15 cellular contexts compared by ENCODE assay signal in genomic region chr17:35773674-35774425, GRCh38. TPM values are rescaled to one million over a fixed set of nuclear protein-coding genes. Genes with fewer than 3 reads are reported as not detected.
DNase-seq lines count a peak whose midpoint lies in the region; ATAC-seq and TF ChIP-seq lines count a peak whose summit lies in the region.
"Had no signal": no experiment of that assay in that cellular context is flagged by ENCODE, and none has a peak within 500 bp of the region (broad histone marks: within the 10 kb centered on the region; RNA-seq: fewer than 3 reads in every experiment).

No MANE protein-coding gene starts in this region.

- H3K27ac ChIP-seq in breast epithelium: no peak overlapping the region
- H3K27ac ChIP-seq in esophagus squamous epithelium: peak overlapping the region; percentile 70 to 86 (median 82)
- peak overlapping the region; percentile 13 for H3K27ac ChIP-seq in neuronal stem cell (replicated peaks; ENCODE audit: low read length)
- peak overlapping the region; percentile 54 to 82 (median 74) for H3K27ac ChIP-seq in upper lobe of left lung

- peaks cover 28% of the 10 kb centered on the region for H3K36me3 Mint-ChIP-seq in MCF 10A (ENCODE audit: insufficient read depth, unreplicated experiment)

- no peak overlapping the region for H3K23ac ChIP-seq in neuronal stem cell (ENCODE audit: low read depth, low read length, poor library complexity)

- no peak overlapping the region for H2BK120ac ChIP-seq in neuronal stem cell (ENCODE audit: low read depth, low read length)

- peak overlapping the region; percentile 80 for H3K27ac Mint-ChIP-seq in MCF 10A (ENCODE audit: low read depth, unreplicated experiment)
- H3K27ac Mint-ChIP-seq: activated naive CD8-positive, alpha-beta T cell treated with anti-CD3 and anti-CD28 coated beads, Interleukin-2, amount 50 U/mL, for 24 hours had no signal

- H3K14ac ChIP-seq in neuronal stem cell (ENCODE audit: low read length): peak overlapping the region; percentile 47

- no peaks in the 10 kb centered on the region for H3K4me1 ChIP-seq in breast epithelium
- H3K4me1 ChIP-seq in esophagus squamous epithelium: peaks cover 20 to 65% (median 56%) of the 10 kb centered on the region in 3 donors
- peaks cover 10 to 26% of the 10 kb centered on the region in 2 donors for H3K4me1 ChIP-seq in neuronal stem cell (ENCODE audit: control insufficient read depth in 2 of 2, insufficient read depth in 1 of 2, low read depth in 1 of 2, low read length in 2 of 2)
- H3K4me1 ChIP-seq in upper lobe of left lung: peaks cover 36 to 54% (median 51%) of the 10 kb centered on the region in 4 donors

- peak overlapping the region; percentile 80 for H2AFZ ChIP-seq in neuronal stem cell (ENCODE audit: low read length)

- DNase-seq in MCF 10A (ENCODE audit: unreplicated experiment): no peak
- DNase-seq in breast epithelium (ENCODE audit: low spot score in 2 of 2): no peak
- no peak for DNase-seq in esophagus squamous epithelium (lab: John Stamatoyannopoulos, UW)
- no peak for DNase-seq in neuronal stem cell (ENCODE audit: low spot score)
- peak in 1 of 2 donors; percentile 84 for DNase-seq in upper lobe of left lung
- no peak for DNase-seq in activated CD4-positive, alpha-beta T cell treated with anti-CD3 and anti-CD28 coated beads for 4 hours
- no peak for DNase-seq in GM19238 (ENCODE audit: insufficient read length, low spot score)
- DNase-seq: 8988T; activated CD4-positive, CD25-positive, alpha-beta regulatory T cell; activated naive CD8-positive, alpha-beta T cell treated with anti-CD3 and anti-CD28 coated beads, Interleukin-2, amount 50 U/mL, for 24 hours; GF-D8; NCI-H2171 treated with DMSO at 0.1 percent for 48 hours; stimulated activated naive CD8-positive, alpha-beta T cell treated with anti-CD3 and anti-CD28 coated beads, Interleukin-15, Interleukin-2, amounts not matched to agents 100 U/mL and 50 U/mL, for 24 hours had no signal

- ATAC-seq in upper lobe of left lung (ENCODE audit: low FRiP score in 2 of 2) (peak in 1 of 2 donors; percentile 79), HG03565 (IDR thresholded peaks at IDR 0.05; ENCODE audit: unreplicated experiment) (no peak)
- ATAC-seq: activated naive CD8-positive, alpha-beta T cell treated with anti-CD3 and anti-CD28 coated beads, Interleukin-2, amount 50 U/mL, for 24 hours; stimulated activated naive CD8-positive, alpha-beta T cell treated with anti-CD3 and anti-CD28 coated beads, Interleukin-15, Interleukin-2, amounts not matched to agents 100 U/mL and 50 U/mL, for 24 hours had no signal

- H4K91ac ChIP-seq in neuronal stem cell (ENCODE audit: low read depth, low read length, poor library complexity): no peak overlapping the region

- H3K4me2 ChIP-seq in neuronal stem cell (ENCODE audit: insufficient read depth, low read length, poor library complexity, severe bottlenecking): no peak overlapping the region

- no peak overlapping the region for H2BK5ac ChIP-seq in neuronal stem cell (ENCODE audit: low read length)

- intact Hi-C loops in MCF 10A (cut with micrococcal nuclease): no loop called here
- intact Hi-C loops in breast epithelium (cut with DNase I; ENCODE audit: low total_unique reads): no loop called here
- intact Hi-C loops in esophagus squamous epithelium (cut with DNase I): no loop called here

- no peaks in the 10 kb centered on the region for H3K27me3 Mint-ChIP-seq in MCF 10A (ENCODE audit: insufficient read depth, unreplicated experiment)

- H2BK12ac ChIP-seq in neuronal stem cell (ENCODE audit: low read length): no peak overlapping the region

- H3K36me3 ChIP-seq in breast epithelium: no peaks in the 10 kb centered on the region
- H3K36me3 ChIP-seq in esophagus squamous epithelium: peaks cover 0 to 28% (median 0%) of the 10 kb centered on the region in 3 donors
- no peaks in the 10 kb centered on the region for H3K36me3 ChIP-seq in neuronal stem cell (replicated peaks in 1 of 2; ENCODE audit: control insufficient read depth in 2 of 2, insufficient read depth in 2 of 2, low read length in 2 of 2)
- no peaks in the 10 kb centered on the region for H3K36me3 ChIP-seq in upper lobe of left lung

- peaks cover 33% of the 10 kb centered on the region for H3K4me1 Mint-ChIP-seq in MCF 10A (ENCODE audit: insufficient read depth, unreplicated experiment)
- H3K4me1 Mint-ChIP-seq: activated naive CD8-positive, alpha-beta T cell treated with anti-CD3 and anti-CD28 coated beads, Interleukin-2, amount 50 U/mL, for 24 hours had no signal

- TF ChIP-seq POLR2A in breast epithelium (IDR thresholded peaks at IDR 0.05) (no peak), esophagus squamous epithelium (IDR thresholded peaks at IDR 0.05) (no peak), upper lobe of left lung (IDR thresholded peaks at IDR 0.05) (no peak)

- H3K4me3 ChIP-seq in breast epithelium: no peak overlapping the region
- no peak overlapping the region for H3K4me3 ChIP-seq in esophagus squamous epithelium
- no peak overlapping the region for H3K4me3 ChIP-seq in neuronal stem cell (ENCODE audit: low read length in 2 of 2)
- H3K4me3 ChIP-seq in upper lobe of left lung: no peak overlapping the region

- no peaks in the 10 kb centered on the region for H3K9me3 Mint-ChIP-seq in MCF 10A (ENCODE audit: unreplicated experiment)
- H3K9me3 Mint-ChIP-seq: activated naive CD8-positive, alpha-beta T cell treated with anti-CD3 and anti-CD28 coated beads, Interleukin-2, amount 50 U/mL, for 24 hours had no signal

- TF ChIP-seq CTCF in MCF 10A (IDR thresholded peaks at IDR 0.05; ENCODE audit: unreplicated experiment) (no peak), breast epithelium (IDR thresholded peaks at IDR 0.05) (no peak), esophagus squamous epithelium (IDR thresholded peaks at IDR 0.05) (no peak), upper lobe of left lung (IDR thresholded peaks at IDR 0.05) (no peak)

- peak overlapping the region; percentile 95 for H2AK5ac ChIP-seq in neuronal stem cell (ENCODE audit: low read depth, low read length)

- no peak overlapping the region for H3K4me3 Mint-ChIP-seq in MCF 10A (ENCODE audit: unreplicated experiment)
- H3K4me3 Mint-ChIP-seq: activated naive CD8-positive, alpha-beta T cell treated with anti-CD3 and anti-CD28 coated beads, Interleukin-2, amount 50 U/mL, for 24 hours had no signal

- peaks cover 2% of the 10 kb centered on the region for H3K79me1 ChIP-seq in neuronal stem cell (ENCODE audit: low read depth, low read length)

- TF ChIP-seq EP300 in upper lobe of left lung (IDR thresholded peaks at IDR 0.05): no peak

- no peak overlapping the region for H4K8ac ChIP-seq in neuronal stem cell (ENCODE audit: low read depth, low read length)

- no peak overlapping the region for H3K9ac ChIP-seq in neuronal stem cell (ENCODE audit: low read depth, low read length, poor library complexity)

- CTCF ChIA-PET in MCF 10A (lab: Yijun Ruan, JAX): interaction anchor here (0.6 to 30.0 kb wide), 7 partner anchors 7 to 630 kb away, joined by 3 to 684 read pairs (median 4); partner anchors contain the start of gene TAF15

- H2BK15ac ChIP-seq in neuronal stem cell (ENCODE audit: low read length): peak overlapping the region; percentile 59

- no TSS peak for BruUV-seq in MCF 10A (replicated peaks; lab: Mats Ljungman, UMichigan)

- POLR2A ChIA-PET in MCF 10A (lab: Yijun Ruan, JAX): interaction anchor here (26.1 to 27.6 kb wide), 2 partner anchors 16 to 35 kb away, joined by 489 to 736 read pairs; partner anchors contain the start of genes MMP28 and TAF15

- H3K9me3 ChIP-seq in breast epithelium: no peaks in the 10 kb centered on the region
- no peaks in the 10 kb centered on the region for H3K9me3 ChIP-seq in esophagus squamous epithelium
- H3K9me3 ChIP-seq in neuronal stem cell (replicated peaks in 1 of 2; ENCODE audit: control insufficient read depth in 2 of 2, insufficient read depth in 1 of 2, low read depth in 1 of 2, low read length in 2 of 2): no peaks in the 10 kb centered on the region
- no peaks in the 10 kb centered on the region for H3K9me3 ChIP-seq in upper lobe of left lung

- H3K4ac ChIP-seq in neuronal stem cell (ENCODE audit: low read length): no peak overlapping the region

- WGBS in esophagus squamous epithelium, 2 donors: 26 to 35% methylated on average over 4 to 6 of the region's 10 CpGs
- no CpG with 5 or more reads among the region's 10 CpGs for WGBS in neuronal stem cell (ENCODE audit: extremely low coverage in 2 of 2, insufficient read length in 2 of 2, insufficient replicate concordance in 1 of 2), 2 donors
- WGBS in upper lobe of left lung, 2 donors: 52 to 71% methylated on average over 7 to 8 of the region's 10 CpGs

- no peaks in the 10 kb centered on the region for H3K27me3 ChIP-seq in breast epithelium
- peaks cover 0 to 2% (median 0%) of the 10 kb centered on the region in 4 donors for H3K27me3 ChIP-seq in esophagus squamous epithelium
- H3K27me3 ChIP-seq in neuronal stem cell (ENCODE audit: control insufficient read depth in 3 of 3, insufficient read depth in 3 of 3, low read depth in 1 of 3, low read length in 3 of 3): peaks cover 0 to 31% (median 3%) of the 10 kb centered on the region in 3 experiments
- no peaks in the 10 kb centered on the region for H3K27me3 ChIP-seq in upper lobe of left lung

- H3K18ac ChIP-seq in neuronal stem cell (ENCODE audit: low read length): peak overlapping the region; percentile 68

RNA-seq across cellular contexts. Expression of gene C17orf50, which starts 13.2 kb away (rescaled TPM):
- total RNA-seq in MCF 10A (2022) (not detected in 2 replicates), breast epithelium (not detected), esophagus squamous epithelium (not detected), upper lobe of left lung (1 to 10 TPM in 1 of 6 donors, under 1 TPM in 1, not detected in 4; 0.46 to 1.1 TPM)
- 0.24 TPM for polyA plus RNA-seq in neuronal stem cell (2013, experiment 1 of 2)
- 0.32 TPM for polyA plus RNA-seq in neuronal stem cell (2013, experiment 2 of 2)
- total RNA-seq: HT-29 had no signal

RNA-seq across cellular contexts. Expression of gene GAS2L2, which starts 20.8 kb away (rescaled TPM):
- total RNA-seq in MCF 10A (2022) (0.23 and 0.39 TPM in 2 replicates), breast epithelium (under 1 TPM; 0.29 to 0.33 (median 0.32) TPM), esophagus squamous epithelium (not detected), upper lobe of left lung (1 to 10 TPM in 5 of 6 donors, under 1 TPM in 1; 0.37 to 7.4 (median 3.3) TPM)
- 0.15 TPM for polyA plus RNA-seq in neuronal stem cell (2013, experiment 1 of 2)
- 0.19 TPM for polyA plus RNA-seq in neuronal stem cell (2013, experiment 2 of 2)

RNA-seq across cellular contexts. Expression of gene MMP28, which starts 21.6 kb away (rescaled TPM):
- total RNA-seq in MCF 10A (2022) (22.3 and 27.4 TPM in 2 replicates), breast epithelium (10 to 100 TPM in 2 of 3 donors, 1 to 10 TPM in 1; 5.6 to 25.6 (median 12.3) TPM), esophagus squamous epithelium (10 to 100 TPM; 29.1 to 61.0 (median 35.2) TPM), upper lobe of left lung (100 to 1,000 TPM in 3 of 6 donors, 10 to 100 TPM in 3; 51.1 to 134 (median 98.5) TPM)
- 0.53 TPM for polyA plus RNA-seq in neuronal stem cell (2013, experiment 1 of 2)
- polyA plus RNA-seq in neuronal stem cell (2013, experiment 2 of 2): 0.40 TPM

RNA-seq across cellular contexts. Expression of gene TAF15, which starts 35.4 kb away (rescaled TPM):
- total RNA-seq in MCF 10A (2022): 284 and 337 TPM in 2 replicates
- 10 to 100 TPM; 65.5 to 76.8 (median 72.8) TPM for total RNA-seq in breast epithelium
- 100 to 1,000 TPM in 1 of 4 donors, 10 to 100 TPM in 3; 48.7 to 111 (median 66.7) TPM for total RNA-seq in esophagus squamous epithelium
- 162 TPM for polyA plus RNA-seq in neuronal stem cell (2013, experiment 1 of 2)
- polyA plus RNA-seq in neuronal stem cell (2013, experiment 2 of 2): 163 TPM
- 100 to 1,000 TPM in 2 of 6 donors, 10 to 100 TPM in 4; 42.4 to 137 (median 93.0) TPM for total RNA-seq in upper lobe of left lung

RNA-seq across cellular contexts. Expression of gene RASL10B, which starts 42.4 kb away (rescaled TPM):
- total RNA-seq in MCF 10A (2022) (0.09 and 0.10 TPM in 2 replicates), breast epithelium (10 to 100 TPM in 2 of 3 donors, 1 to 10 TPM in 1; 5.9 to 27.8 (median 11.1) TPM), esophagus squamous epithelium (1 to 10 TPM in 2 of 4 donors, under 1 TPM in 2; 0.34 to 1.5 (median 0.89) TPM), upper lobe of left lung (1 to 10 TPM; 1.0 to 4.1 (median 1.7) TPM)
- polyA plus RNA-seq in neuronal stem cell (2013, experiment 1 of 2): 20.8 TPM
- 20.9 TPM for polyA plus RNA-seq in neuronal stem cell (2013, experiment 2 of 2)

Comparison
In these comparisons a context has a peak if more than half of its experiments do, and no peak if none do; other contexts are left out.
1. H3K27ac ChIP-seq: peak in esophagus squamous epithelium (4 of 4), neuronal stem cell (single experiment) and upper lobe of left lung (4 of 4); none in breast epithelium (0 of 2).